8 cellular contexts compared by ENCODE assay signal in genomic region chr5:157743163-157744054, GRCh38. TPM values are rescaled to one million over a fixed set of nuclear protein-coding genes. Genes with fewer than 3 reads are reported as not detected.
DNase-seq lines count a peak whose midpoint lies in the region; ATAC-seq and TF ChIP-seq lines count a peak whose summit lies in the region.

TSS of gene LSM11 (plus strand) at chr5:157743712. CDS start at chr5:157743751, 39 bp downstream.

- DNase-seq in HCEC 1CT (peak; percentile 75), M059J (ENCODE audit: low read depth) (peak; percentile 75), SJCRH30 (peak; percentile 85 to 90), germinal center (ENCODE audit: low spot score) (peak; percentile 94), omental fat pad (ENCODE audit: low spot score) (peak; percentile 72)
- peak; percentile 92 for DNase-seq in activated naive CD4-positive, alpha-beta T cell treated with Interleukin-2 at 50 U/mL for 16 hours

- H3K4me1 ChIP-seq in SJCRH30: peaks cover 9% of the 10 kb centered on the region; the same call in 1 of the 2 replicates

- ATAC-seq in omental fat pad (ENCODE audit: low FRiP score): peak; percentile 99

- peak within 1 kb of the TSS; percentile 41 for H3K27ac ChIP-seq in SJCRH30
- no peak within 1 kb of the TSS for H3K27ac ChIP-seq in temporal lobe (ENCODE audit: low read depth, low read length)

- H3K27me3 ChIP-seq in SJCRH30: no peaks in the 10 kb centered on the region

- peak within 1 kb of the TSS; percentile 61 for H3K4me3 ChIP-seq in GM08714 (ENCODE audit: low read length)
- peak within 1 kb of the TSS; percentile 79 for H3K4me3 ChIP-seq in SJCRH30

- H3K36me3 ChIP-seq in SJCRH30: peaks cover 12% of the 10 kb centered on the region

- peak in 2 of 3 donors; percentile 97 to 98 for TF ChIP-seq CTCF in omental fat pad (IDR thresholded peaks at IDR 0.05)

- no peaks in the 10 kb centered on the region for H3K9me3 ChIP-seq in SJCRH30 (replicated peaks)

RNA-seq across cellular contexts. Expression of gene LSM11, which starts in this region (rescaled TPM):
- 3.0 and 5.1 TPM in 2 replicates for total RNA-seq in M059J (2014; rRNA removed; shearing (Covaris generic))
- total RNA-seq in SJCRH30 (2014; rRNA removed; shearing (Covaris generic)): 10.9 and 11.0 TPM in 2 replicates
- 1 to 10 TPM; 1.8 to 4.3 (median 2.7) TPM for total RNA-seq in omental fat pad
- 53.6 TPM for total RNA-seq in temporal lobe
